20 cellular contexts compared by ENCODE assay signal in the genomic region with DNA sequence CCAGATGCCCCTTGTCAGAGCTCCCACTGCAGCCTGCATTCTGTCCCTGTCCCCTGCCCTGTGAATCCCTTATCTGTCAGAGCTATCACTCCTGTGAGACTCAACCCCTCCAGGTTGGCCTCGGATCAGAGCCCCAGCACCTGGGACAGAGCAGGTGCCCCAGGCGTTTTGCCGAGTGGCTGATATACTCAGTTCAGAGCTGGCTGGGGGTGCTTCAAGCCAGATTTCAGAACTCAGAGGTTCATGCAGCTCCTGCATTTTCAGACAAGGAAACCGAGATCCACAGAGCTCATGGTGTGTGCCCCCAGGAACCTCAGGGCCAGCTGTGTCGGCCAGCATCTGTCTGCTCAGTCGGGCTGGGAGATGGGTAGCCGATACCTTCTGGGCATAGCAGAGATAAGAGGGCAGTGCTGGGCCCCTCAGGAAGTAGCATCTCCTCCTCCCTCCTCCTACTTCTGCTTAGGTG.
"Had no signal": no experiment of that assay in that cellular context is flagged by ENCODE, and none has a peak within 500 bp of the region (broad histone marks: within the 10 kb centered on the region; RNA-seq: fewer than 3 reads in every experiment).

No MANE protein-coding gene starts in this region.

- H3K36me3 ChIP-seq: brain microvascular endothelial cell, gastrocnemius medialis, heart left ventricle, thyroid gland had no signal

- H3K27ac ChIP-seq: brain microvascular endothelial cell, gastrocnemius medialis, heart left ventricle, parathyroid adenoma, thyroid gland, VCaP had no signal

- DNase-seq: activated CD4-positive, alpha-beta memory T cell treated with anti-CD3 and anti-CD28 coated beads, Interleukin-2, amount 10 ng/mL, durations not matched to agents 7 days and 5 days; activated CD4-positive, alpha-beta T cell treated with anti-CD3 and anti-CD28 coated beads for 36 hours; activated naive CD4-positive, alpha-beta T cell treated with Interleukin-2 at 50 U/mL for 16 hours; activated T-cell treated with anti-CD3 and anti-CD28 coated beads for 4 hours; anterior cingulate cortex; brain microvascular endothelial cell; heart left ventricle; immature natural killer cell; left cardiac atrium; naive B cell; retina; stimulated activated CD4-positive, alpha-beta T cell treated with anti-CD3 and anti-CD28 coated beads, Interleukin-2, amount 100 ng/mL, for 48 hours; stimulated activated naive B cell treated with anti-CD40 and anti-IgM and Interleukin-4, amounts not matched to agents 10 μg/mL and 1 μg/mL and 100 μg/mL, for 72 hours; T-helper 9 cell; thyroid gland had no signal

- H3K27me3 ChIP-seq: brain microvascular endothelial cell, thyroid gland had no signal

- ATAC-seq: activated CD4-positive, alpha-beta T cell treated with anti-CD3 and anti-CD28 coated beads for 36 hours; activated T-helper 17 cell treated with anti-CD3 and anti-CD28 coated beads, Interleukin-2, amount 50 U/mL, for 72 hours; gastrocnemius medialis; heart left ventricle; left cardiac atrium; stimulated activated naive B cell treated with anti-CD40 and anti-IgM and Interleukin-4, amounts not matched to agents 10 μg/mL and 1 μg/mL and 100 μg/mL, for 72 hours had no signal

- H3K9me3 ChIP-seq: gastrocnemius medialis, heart left ventricle, thyroid gland had no signal

- H3K4me1 ChIP-seq: gastrocnemius medialis, heart left ventricle, parathyroid adenoma, thyroid gland had no signal

- H3K4me3 ChIP-seq: gastrocnemius medialis, heart left ventricle, lung, thyroid gland had no signal
